ENCODE assay signal across 8 cellular contexts in the genomic region with DNA sequence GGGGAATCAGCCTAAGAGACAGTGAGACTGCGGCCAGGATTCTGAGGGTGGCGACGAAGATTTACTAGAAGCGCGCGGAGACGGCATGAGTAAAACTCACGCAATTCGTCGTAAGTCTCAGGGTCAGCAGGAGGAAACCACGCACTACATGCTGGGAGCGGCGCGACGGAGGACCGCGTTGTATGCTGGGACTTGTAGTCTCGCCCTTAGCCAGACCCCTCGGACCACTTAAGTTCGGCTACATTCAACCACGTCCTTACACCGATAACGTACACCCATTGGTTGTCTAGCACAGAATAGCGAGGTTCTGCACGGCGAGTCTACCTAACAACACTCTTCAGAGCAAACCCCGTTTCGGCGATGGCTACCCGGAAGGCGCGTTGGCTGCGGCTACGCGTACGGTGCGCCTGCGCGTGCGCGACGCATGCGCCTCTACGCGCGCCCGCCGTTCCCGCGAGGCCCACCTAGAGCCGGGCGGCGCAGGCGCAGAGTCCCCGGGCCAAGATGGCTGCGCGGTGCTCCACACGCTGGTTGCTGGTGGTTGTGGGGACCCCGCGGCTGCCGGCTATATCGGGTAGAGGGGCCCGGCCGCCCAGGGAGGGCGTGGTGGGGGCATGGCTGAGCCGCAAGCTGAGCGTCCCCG. TPM values are rescaled to one million over a fixed set of nuclear protein-coding genes. Genes with fewer than 3 reads are reported as not detected.
DNase-seq lines count a peak whose midpoint lies in the region; ATAC-seq and TF ChIP-seq lines count a peak whose summit lies in the region.

A gene (plus strand): TSS at position 491 of the 643 bp plus-strand sequence. CDS start 14 bp downstream, at position 505.

- no peak for TF ChIP-seq CTCF in colonic mucosa (IDR thresholded peaks at IDR 0.05)

- H3K4me2 ChIP-seq in BLaER1 treated with 17β-estradiol and CSF1 and Interleukin-3, amounts not matched to agents 10 nM and 100 nM, result peak within 1 kb of the TSS; percentile 86 to 96 (median 92)

- peaks cover 0 to 34% (median 12%) of the 10 kb centered on the region in 11 experiments; a peak in 8 of 22 replicates for H4K20me1 ChIP-seq in BLaER1 treated with 17β-estradiol and CSF1 and Interleukin-3, amounts not matched to agents 10 nM and 100 nM

- H3K27me3 ChIP-seq in BLaER1 treated with 17β-estradiol and CSF1 and Interleukin-3, amounts not matched to agents 10 nM and 100 nM, result no peaks in the 10 kb centered on the region
- H3K27me3 ChIP-seq in colonic mucosa (no peaks in the 10 kb centered on the region), layer of hippocampus (ENCODE audit: control insufficient read depth, insufficient read depth, low read length) (no peaks in the 10 kb centered on the region)

- ATAC-seq in GM19328 (IDR thresholded peaks at IDR 0.05; ENCODE audit: unreplicated experiment) (peak; percentile 91), HG03469 (IDR thresholded peaks at IDR 0.05; ENCODE audit: unreplicated experiment) (peak; percentile 62)

- peak within 1 kb of the TSS; percentile 79 to 95 (median 82) for H3K4me3 ChIP-seq in BLaER1 treated with 17β-estradiol and CSF1 and Interleukin-3, amounts not matched to agents 10 nM and 100 nM
- H3K4me3 ChIP-seq in colonic mucosa, result peak within 1 kb of the TSS; percentile 88

- H3K9me3 ChIP-seq in BLaER1 treated with 17β-estradiol and CSF1 and Interleukin-3, amounts not matched to agents 10 nM and 100 nM (replicated peaks in 1 of 11), result no peaks in the 10 kb centered on the region
- H3K9me3 ChIP-seq in colonic mucosa, result no peaks in the 10 kb centered on the region

- H3K9ac ChIP-seq in BLaER1 treated with 17β-estradiol and CSF1 and Interleukin-3, amounts not matched to agents 10 nM and 100 nM, result peak within 1 kb of the TSS; percentile 87 to 97 (median 94)
- H3K9ac ChIP-seq in colonic mucosa (ENCODE audit: low read depth in 2 of 2, low read length in 2 of 2), result peak within 1 kb of the TSS; percentile 76 to 95

- peaks cover 21 to 35% (median 24%) of the 10 kb centered on the region in 10 experiments for H3K4me1 ChIP-seq in BLaER1 treated with 17β-estradiol and CSF1 and Interleukin-3, amounts not matched to agents 10 nM and 100 nM
- H3K4me1 ChIP-seq in colonic mucosa, result peaks cover 7% of the 10 kb centered on the region

- peak within 1 kb of the TSS; percentile 88 to 99 (median 96) for H3K27ac ChIP-seq in BLaER1 treated with 17β-estradiol and CSF1 and Interleukin-3, amounts not matched to agents 10 nM and 100 nM
- peak within 1 kb of the TSS; percentile 86 for H3K27ac ChIP-seq in colonic mucosa
- H3K27ac ChIP-seq in layer of hippocampus (ENCODE audit: low read depth, low read length), result peak within 1 kb of the TSS; percentile 99

- intact Hi-C loops in colonic mucosa (cut with DNase I), result loop anchor here (10.0 kb wide), 1 partner anchor 49 kb away; a partner anchor contains a TSS

- DNase-seq in NCI-H526 (lab: John Stamatoyannopoulos, UW), result peak; percentile 81 to 92
- peak; percentile 94 for DNase-seq in activated CD4-positive, alpha-beta T cell treated with anti-CD3 and anti-CD28 coated beads for 48 hours
- DNase-seq in colonic mucosa, result peak; percentile 92
- DNase-seq in stimulated activated CD4-positive, alpha-beta T cell treated with anti-CD3 and anti-CD28 coated beads, Interleukin-1b, Interleukin-23, amount 100 ng/mL, for 24 hours (ENCODE audit: low read depth in 4 of 4, low spot score in 1 of 4), result peak; percentile 80 to 88 (median 86)

- peaks cover 0 to 37% (median 24%) of the 10 kb centered on the region in 11 experiments; a peak in 16 of 22 replicates for H3K36me3 ChIP-seq in BLaER1 treated with 17β-estradiol and CSF1 and Interleukin-3, amounts not matched to agents 10 nM and 100 nM
- no peaks in the 10 kb centered on the region for H3K36me3 ChIP-seq in colonic mucosa

RNA-seq across cellular contexts. Expression of the gene that starts here (rescaled TPM):
- total RNA-seq in colonic mucosa, result 10 to 100 TPM; 48.3 to 76.1 TPM

Comparison
In these comparisons a context has a peak if more than half of its experiments do, and no peak if none do; other contexts are left out.
1. Peak in every context shown above with its lines: DNase-seq, ATAC-seq, H3K4me3 ChIP-seq and H3K27ac ChIP-seq.